Comparison of ENCODE assay signal across 7 cellular contexts in genomic region chr6:37566209-37566859, GRCh38.
DNase-seq lines count a peak whose midpoint lies in the region; ATAC-seq and TF ChIP-seq lines count a peak whose summit lies in the region.

No MANE protein-coding gene starts in this region.

- peak; percentile 49 for ATAC-seq in HG03280 (IDR thresholded peaks at IDR 0.05; ENCODE audit: unreplicated experiment)

- intact Hi-C loops in testis (cut with DNase I; ENCODE audit: low total_unique reads): no loop called here

- H3K9me3 ChIP-seq in osteoblast (ENCODE audit: low read depth, low read length) (no peaks in the 10 kb centered on the region), testis (no peaks in the 10 kb centered on the region)

- 17 to 21% methylated on average over 18 to 22 of the region's 22 CpGs for WGBS in testis, 2 donors

- no peaks in the 10 kb centered on the region for H4K20me1 ChIP-seq in osteoblast (ENCODE audit: insufficient read depth, low read length)

- no peaks in the 10 kb centered on the region for H3K79me2 ChIP-seq in osteoblast (ENCODE audit: insufficient read depth, low read length)

- peak overlapping the region; percentile 93 for H2AFZ ChIP-seq in osteoblast (ENCODE audit: low read length)

- H3K4me2 ChIP-seq in osteoblast (ENCODE audit: insufficient read depth, low read length): peak overlapping the region; percentile 92

- TF ChIP-seq POLR2A in testis (IDR thresholded peaks at IDR 0.05): no peak

- TF ChIP-seq CTCF in GM13976 (IDR thresholded peaks at IDR 0.05; ENCODE audit: borderline replicate concordance, control extremely low read depth, extremely low read depth, insufficient read depth, missing control alignments) (peak; percentile 98), foreskin fibroblast (IDR thresholded peaks at IDR 0.05; ENCODE audit: low read depth, low read length) (peak; percentile 91), osteoblast (IDR thresholded peaks at IDR 0.05; ENCODE audit: extremely low read depth, low read depth, low read length) (peak; percentile 74), testis (IDR thresholded peaks at IDR 0.05) (peak in 2 of 3 experiments; percentile 57 to 65)

- peaks cover 39% of the 10 kb centered on the region for H3K27me3 ChIP-seq in osteoblast (ENCODE audit: insufficient read depth, low read length)
- H3K27me3 ChIP-seq in testis: no peaks in the 10 kb centered on the region

- H3K27ac ChIP-seq in osteoblast (ENCODE audit: low read depth, low read length) (no peak overlapping the region), testis (no peak overlapping the region)

- H3K36me3 ChIP-seq in osteoblast (ENCODE audit: insufficient read depth, low read length) (no peaks in the 10 kb centered on the region), testis (ENCODE audit: low read depth, missing control alignments) (no peaks in the 10 kb centered on the region)

- DNase-seq in GM13976 (ENCODE audit: low spot score) (peak; percentile 92), OCI-M2 (lab: John Stamatoyannopoulos, UW; ENCODE audit: unreplicated experiment) (peak; percentile 53), foreskin fibroblast (peak in 1 of 2 donors; percentile 63), osteoblast (ENCODE audit: insufficient read length, low spot score, missing footprints) (peak; percentile 97), testis (peak; percentile 70)
- peak; percentile 54 to 62 for DNase-seq in activated T-helper 1 cell treated with anti-CD3 and anti-CD28 coated beads, Interleukin-2, amount 50 U/mL, for 16 hours (ENCODE audit: low read depth in 1 of 2, low spot score in 1 of 2)

- H3K4me3 ChIP-seq in foreskin fibroblast (ENCODE audit: low read depth in 1 of 2, low read length in 2 of 2): peak overlapping the region; percentile 39 to 48
- H3K4me3 ChIP-seq in osteoblast (ENCODE audit: insufficient read depth, low read length): peak overlapping the region; percentile 69
- peak overlapping the region in 1 of 2 donors; percentile 10 for H3K4me3 ChIP-seq in testis

- peaks cover 12% of the 10 kb centered on the region for H3K4me1 ChIP-seq in osteoblast (ENCODE audit: insufficient read depth, low read length)
- H3K4me1 ChIP-seq in testis: peaks cover 11% of the 10 kb centered on the region

- in situ Hi-C loops in GM13976 (cut with MboI; ENCODE audit: low sequenced_read_pairs, unreplicated experiment): no loop called here
